ENCODE assay signal across 8 cellular contexts in the genomic region with DNA sequence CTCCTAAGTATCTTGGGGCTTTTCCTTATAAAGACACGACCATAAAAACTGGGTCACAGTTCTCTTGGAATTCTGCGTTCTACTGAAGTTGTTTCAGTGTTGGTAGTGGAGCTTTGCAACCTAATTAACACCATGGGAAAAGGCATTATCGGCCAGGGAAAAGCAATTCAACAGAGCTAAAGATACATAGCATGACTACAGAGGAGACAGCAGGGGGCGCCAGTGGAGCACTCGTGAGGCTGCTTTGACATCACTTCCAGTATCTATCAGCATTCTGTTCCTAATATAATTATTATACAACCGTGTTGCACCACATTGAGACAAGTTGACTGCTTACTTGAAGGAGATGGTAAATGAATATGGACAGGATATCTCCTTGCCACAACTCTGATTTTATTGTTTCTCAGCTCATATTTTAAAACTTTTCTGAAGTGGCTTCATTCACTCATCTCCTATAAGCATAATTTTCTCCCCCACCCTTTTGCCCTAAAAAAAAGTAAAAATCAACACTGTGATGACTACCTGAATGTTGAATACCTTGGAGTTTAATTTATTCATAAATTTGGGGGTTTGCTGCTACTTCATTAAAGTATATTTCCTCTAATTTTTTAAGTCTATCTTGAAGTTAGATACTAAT. TPM values are rescaled to one million over a fixed set of nuclear protein-coding genes. Genes with fewer than 3 reads are reported as not detected.
A peak's percentile ranks its signal among the peaks of the same experiment; 100 is the strongest.
DNase-seq lines count a peak whose midpoint lies in the region; ATAC-seq, FAIRE-seq and TF ChIP-seq lines count a peak whose summit lies in the region.

No MANE protein-coding gene starts in this region.

- no TSS peak for BruUV-seq in K562 (replicated peaks; lab: Mats Ljungman, UMichigan)

- intact Hi-C loops in K562 (cut with micrococcal nuclease) = no loop called here

- no peak overlapping the region for H3K4me2 ChIP-seq in K562 (ENCODE audit: insufficient read depth, low read length)

- TF ChIP-seq RAD21 in K562 (CRISPR knock-in tag; conservative IDR thresholded peaks at IDR 0.05 in 1 of 2, IDR thresholded peaks at IDR 0.05 in 1 of 2) = peak; percentile 27 to 53; a peak in 3 of 4 replicates

- H3K4me3 ChIP-seq in K562 = no peak overlapping the region

- POLR2A ChIA-PET in K562 (lab: Yijun Ruan, JAX) = no interaction called here

- H4K20me1 ChIP-seq in K562 (replicated peaks; ENCODE audit: control insufficient read depth, insufficient read depth, low read length) = no peaks in the 10 kb centered on the region

- no peak for TF ChIP-seq EP300 in K562 (IDR thresholded peaks at IDR 0.05; ENCODE audit: low read length)

- no peak overlapping the region for H3K27ac ChIP-seq in K562 (ENCODE audit: extremely low read depth, low read depth, low read length)

- H2AFZ ChIP-seq in K562 (ENCODE audit: low read depth, low read length) = no peak overlapping the region

- H3K4me1 ChIP-seq in K562 (replicated peaks in 1 of 2; ENCODE audit: control insufficient read depth in 2 of 2, insufficient read depth in 2 of 2, low read length in 2 of 2) = no peaks in the 10 kb centered on the region

- FAIRE-seq in K562 (lab: Jason Lieb, UNC) = no peak

- ATAC-seq in HG02852 (IDR thresholded peaks at IDR 0.05; ENCODE audit: unreplicated experiment) = peak; percentile 65
- no peak for ATAC-seq in K562
- no peak for ATAC-seq in GM19324 (IDR thresholded peaks at IDR 0.05; ENCODE audit: low FRiP score, unreplicated experiment)
- no peak for ATAC-seq in GM19023 (IDR thresholded peaks at IDR 0.05; ENCODE audit: unreplicated experiment)

- peak; percentile 20 to 48 (median 38); a peak in 5 of 6 replicates for TF ChIP-seq CTCF in K562 (IDR thresholded peaks at IDR 0.05 in 2 of 3, conservative IDR thresholded peaks at IDR 0.05 in 1 of 3; ENCODE audit: insufficient read depth in 2 of 3, low read depth in 1 of 3, low read length in 3 of 3)

- in situ Hi-C loops in K562 (cut with MboI) = no loop called here

- DNase-seq in DMS153 treated with DMSO at 0.1 percent for 48 hours (lab: John Stamatoyannopoulos, UW; ENCODE audit: unreplicated experiment) (peak; percentile 1), DMS153 (lab: John Stamatoyannopoulos, UW) (no peak), NOMO-1 treated with DMSO at 0.1 percent for 48 hours (lab: John Stamatoyannopoulos, UW; ENCODE audit: unreplicated experiment) (peak; percentile 63), K562 (ENCODE audit: extremely low read depth in 1 of 4, low spot score in 3 of 4) (peak; percentile 10 to 43 (median 36)), middle frontal gyrus (ENCODE audit: extremely low spot score, low spot score) (peak; percentile 21)

- H3K9ac ChIP-seq in K562 (ENCODE audit: insufficient read depth in 1 of 2, low read depth in 2 of 2, low read length in 2 of 2) = no peak overlapping the region

- no peaks in the 10 kb centered on the region for H3K79me2 ChIP-seq in K562 (ENCODE audit: control insufficient read depth, insufficient read depth, low read length)

- no peaks in the 10 kb centered on the region for H3K9me1 ChIP-seq in K562 (ENCODE audit: control insufficient read depth, insufficient read depth, low read length)

- CTCF ChIA-PET in K562 (lab: Yijun Ruan, JAX; ENCODE audit: low intra/inter-chr PET ratio) = no interaction called here

- TF ChIP-seq POLR2A in K562 (conservative IDR thresholded peaks at IDR 0.05) = no peak

- WGBS in K562 (ENCODE audit: insufficient coverage, low coverage, missing lambda C conversion rate) = 2% methylated on average over 6 of the region's 6 CpGs

- no peaks in the 10 kb centered on the region for H3K27me3 ChIP-seq in K562 (ENCODE audit: control insufficient read depth in 2 of 2, insufficient read depth in 2 of 2, low read length in 2 of 2)

- H3K36me3 ChIP-seq in K562 (ENCODE audit: control insufficient read depth, insufficient read depth, low read length) = no peaks in the 10 kb centered on the region

- no peaks in the 10 kb centered on the region for H3K9me3 ChIP-seq in K562 (replicated peaks; ENCODE audit: control insufficient read depth, insufficient read depth, low read depth, low read length)

TF ChIP-seq in K562, 482 proteins besides CTCF, POLR2A, EP300 and RAD21:
- TF ChIP-seq SMC3 (conservative IDR thresholded peaks at IDR 0.05; ENCODE audit: insufficient read depth, low read depth, low read length) (0 out of 2 replicates have a peak, but pooled peaks have one; percentile 10), ZNF165 (CRISPR knock-in tag; IDR thresholded peaks at IDR 0.05; ENCODE audit: borderline replicate concordance) (no peak), ARID1B (IDR thresholded peaks at IDR 0.05) (no peak), ZNF175 (CRISPR knock-in tag; IDR thresholded peaks at IDR 0.05; ENCODE audit: low read depth) (no peak), ZNF583 (CRISPR knock-in tag; IDR thresholded peaks at IDR 0.05) (no peak)
- TF ChIP-seq, protein P1, sequence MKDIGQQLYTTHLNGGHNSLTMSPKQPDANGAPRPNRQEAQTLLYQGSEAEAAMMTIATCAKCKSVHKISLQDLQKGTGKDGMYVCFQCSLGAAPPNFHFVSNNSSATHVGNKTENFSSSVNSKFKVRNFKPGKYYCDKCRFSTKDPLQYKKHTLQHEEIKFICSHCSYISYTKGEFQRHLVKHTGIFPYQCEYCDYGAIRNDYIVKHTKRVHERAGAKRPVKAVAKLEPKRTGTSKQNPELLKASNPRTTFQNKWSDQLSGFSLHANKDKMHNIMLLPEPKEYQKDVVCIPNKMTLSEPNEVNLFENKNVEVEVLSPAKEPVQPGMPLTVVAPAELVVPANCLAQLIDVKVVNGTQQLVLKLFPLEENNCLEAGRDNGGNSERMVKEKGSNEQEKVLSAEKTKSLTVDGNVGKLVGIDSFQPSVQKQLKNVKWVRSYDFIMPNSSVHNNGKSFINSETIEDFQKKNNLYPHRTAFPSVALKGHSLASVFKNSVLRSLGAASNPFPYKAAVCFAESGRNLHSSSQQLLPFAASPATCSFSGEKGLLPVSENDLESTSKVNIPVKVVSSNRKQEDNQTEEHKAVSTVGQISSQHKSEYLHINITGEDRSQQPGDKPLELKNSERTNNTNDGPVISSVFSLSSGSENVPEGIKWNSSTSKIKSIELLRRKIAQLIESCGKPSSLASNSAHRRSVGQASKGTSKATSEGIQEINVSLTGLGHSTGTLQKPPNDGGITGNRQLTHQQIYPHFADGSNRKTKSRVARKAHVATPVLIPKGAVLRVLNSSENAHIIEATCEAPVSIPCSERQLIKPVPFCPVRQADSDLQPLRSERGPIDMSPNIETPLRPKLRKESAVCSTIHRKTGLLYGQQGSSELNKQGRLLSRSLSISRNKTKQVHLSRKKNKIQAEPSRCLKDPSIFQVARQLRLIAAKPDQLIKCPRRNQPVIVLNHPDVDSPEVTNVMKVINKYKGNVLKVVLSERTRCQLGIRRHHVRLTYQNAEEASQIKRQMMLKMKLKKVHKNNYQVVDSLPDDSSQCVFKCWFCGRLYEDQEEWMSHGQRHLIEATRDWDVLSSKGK (CRISPR knock-in tag; IDR thresholded peaks at IDR 0.05) = no peak
- TF ChIP-seq, protein P2, sequence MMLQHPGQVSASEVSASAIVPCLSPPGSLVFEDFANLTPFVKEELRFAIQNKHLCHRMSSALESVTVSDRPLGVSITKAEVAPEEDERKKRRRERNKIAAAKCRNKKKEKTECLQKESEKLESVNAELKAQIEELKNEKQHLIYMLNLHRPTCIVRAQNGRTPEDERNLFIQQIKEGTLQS (IDR thresholded peaks at IDR 0.05) = no peak
- TF ChIP-seq, protein P2 (CRISPR knock-in tag; conservative IDR thresholded peaks at IDR 0.05) = no peak
TF ChIP-seq in K562: peak in this region for 1.

RNA-seq across cellular contexts. Expression of a gene that starts 39.4 kb away (rescaled TPM):
- not detected in 2 replicates for total RNA-seq in K562 (2011; cell fraction: chromatin; rRNA removed; ENCODE audit: low replicate concordance)
- total RNA-seq in K562 (2011; cell fraction: nucleolus; rRNA removed) = not detected in 2 replicates
- total RNA-seq in K562 (2011; cell fraction: nucleoplasm; rRNA removed) = not detected in 2 replicates
- total RNA-seq in K562 (2014; rRNA removed) (not detected in 2 replicates), K562 (2014; rRNA removed; fragmentation: Illumina TruSeq; extraction: Trizol) (not detected in 2 replicates), K562 (2015; rRNA removed; fragmentation: Illumina TruSeq; extraction: Trizol) (not detected in 2 replicates), K562 (2021) (not detected in 2 replicates)
- polyA plus RNA-seq in K562 (2011; rRNA removed) (not detected in 2 replicates), K562 (2014; fragmentation: Illumina TruSeq; extraction: Trizol) (not detected in 2 replicates), K562 (2014; fragmentation: Nextera tagmentation; extraction: Ambion mirVana) (not detected), K562 (2014; rRNA removed) (not detected in 2 replicates)
- not detected in 2 replicates for polyA plus RNA-seq in K562 (2011; cell fraction: cytosol; rRNA removed)
- polyA plus RNA-seq in K562 (2011; cell fraction: nucleus; rRNA removed) = not detected in 2 replicates
- not detected in 2 replicates for polyA plus RNA-seq in K562 (2012)
- not detected in 2 replicates for polyA minus RNA-seq in K562 (2011; rRNA and poly(A)+ RNA removed)
- not detected in 2 replicates for polyA minus RNA-seq in K562 (2011; cell fraction: cytosol; rRNA and poly(A)+ RNA removed)
- not detected in 2 replicates for polyA minus RNA-seq in K562 (2011; cell fraction: nucleus; rRNA and poly(A)+ RNA removed)
